1 cellular context compared by ENCODE assay signal in genomic region chr15:88638626-88639372, GRCh38.
A peak's percentile ranks its signal among the peaks of the same experiment; 100 is the strongest.
TF ChIP-seq lines count a peak whose summit lies in the region.

Gene ISG20 (plus strand): TSS chr15:88639016. CDS start chr15:88639367, 351 bp downstream.

TF ChIP-seq in HepG2, 621 proteins besides CTCF, POLR2A, EP300 and RAD21 (continued from another document and continues in another):
- TF ChIP-seq, protein P1, sequence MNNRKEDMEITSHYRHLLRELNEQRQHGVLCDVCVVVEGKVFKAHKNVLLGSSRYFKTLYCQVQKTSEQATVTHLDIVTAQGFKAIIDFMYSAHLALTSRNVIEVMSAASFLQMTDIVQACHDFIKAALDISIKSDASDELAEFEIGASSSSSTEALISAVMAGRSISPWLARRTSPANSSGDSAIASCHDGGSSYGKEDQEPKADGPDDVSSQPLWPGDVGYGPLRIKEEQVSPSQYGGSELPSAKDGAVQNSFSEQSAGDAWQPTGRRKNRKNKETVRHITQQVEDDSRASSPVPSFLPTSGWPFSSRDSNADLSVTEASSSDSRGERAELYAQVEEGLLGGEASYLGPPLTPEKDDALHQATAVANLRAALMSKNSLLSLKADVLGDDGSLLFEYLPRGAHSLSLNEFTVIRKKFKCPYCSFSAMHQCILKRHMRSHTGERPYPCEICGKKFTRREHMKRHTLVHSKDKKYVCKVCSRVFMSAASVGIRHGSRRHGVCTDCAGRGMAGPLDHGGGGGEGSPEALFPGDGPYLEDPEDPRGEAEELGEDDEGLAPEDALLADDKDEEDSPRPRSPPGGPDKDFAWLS (CRISPR knock-in tag; IDR thresholded peaks at IDR 0.05; ENCODE audit: borderline replicate concordance), result no peak
- no peak for TF ChIP-seq MLLT10 (CRISPR knock-in tag; IDR thresholded peaks at IDR 0.05)
- TF ChIP-seq, protein P2, sequence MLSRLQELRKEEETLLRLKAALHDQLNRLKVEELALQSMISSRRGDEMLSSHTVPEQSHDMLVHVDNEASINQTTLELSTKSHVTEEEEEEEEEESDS (CRISPR knock-in tag; IDR thresholded peaks at IDR 0.05; ENCODE audit: borderline replicate concordance), result no peak
- no peak for TF ChIP-seq RFXANK (CRISPR knock-in tag; IDR thresholded peaks at IDR 0.05)
- TF ChIP-seq RFX3 (CRISPR knock-in tag; IDR thresholded peaks at IDR 0.05), result no peak
- no peak for TF ChIP-seq EHMT2 (IDR thresholded peaks at IDR 0.05; ENCODE audit: borderline replicate concordance, low read depth, low read length)
- no peak for TF ChIP-seq HNRNPH1 (optimal IDR thresholded peaks at IDR 0.05; ENCODE audit: low read depth, low read length)
- TF ChIP-seq PCBP1 (IDR thresholded peaks at IDR 0.05; ENCODE audit: borderline replicate concordance, low read depth, low read length), result peak; percentile 66; the same call in 1 of the 2 replicates
- TF ChIP-seq ZNF101 (CRISPR knock-in tag; IDR thresholded peaks at IDR 0.05; ENCODE audit: borderline replicate concordance, low read depth), result no peak
- TF ChIP-seq RFXAP (CRISPR knock-in tag; IDR thresholded peaks at IDR 0.05; ENCODE audit: borderline replicate concordance), result peak; percentile 64; the same call in 1 of the 2 replicates
- no peak for TF ChIP-seq ZEB1 (IDR thresholded peaks at IDR 0.05; ENCODE audit: insufficient replicate concordance, low read depth)
- TF ChIP-seq ATF6 (CRISPR knock-in tag; conservative IDR thresholded peaks at IDR 0.05), result no peak
- TF ChIP-seq MAFG (CRISPR knock-in tag; IDR thresholded peaks at IDR 0.05), result no peak
- TF ChIP-seq U2AF1 (optimal IDR thresholded peaks at IDR 0.05; ENCODE audit: low read depth, low read length), result no peak
- TF ChIP-seq RXRA (CRISPR knock-in tag; IDR thresholded peaks at IDR 0.05), result peak; percentile 52
- TF ChIP-seq TAF15 (IDR thresholded peaks at IDR 0.05; ENCODE audit: low read depth, low read length, poor library complexity, severe bottlenecking), result peak; percentile 48
- TF ChIP-seq RBAK (CRISPR knock-in tag; IDR thresholded peaks at IDR 0.05), result no peak
- 0 out of 2 replicates have a peak, but pooled peaks have one; percentile 46 for TF ChIP-seq MTF2 (CRISPR knock-in tag; IDR thresholded peaks at IDR 0.05; ENCODE audit: borderline replicate concordance)
- TF ChIP-seq ZNF550 (CRISPR knock-in tag; IDR thresholded peaks at IDR 0.05; ENCODE audit: borderline replicate concordance), result no peak
- TF ChIP-seq, protein P3, sequence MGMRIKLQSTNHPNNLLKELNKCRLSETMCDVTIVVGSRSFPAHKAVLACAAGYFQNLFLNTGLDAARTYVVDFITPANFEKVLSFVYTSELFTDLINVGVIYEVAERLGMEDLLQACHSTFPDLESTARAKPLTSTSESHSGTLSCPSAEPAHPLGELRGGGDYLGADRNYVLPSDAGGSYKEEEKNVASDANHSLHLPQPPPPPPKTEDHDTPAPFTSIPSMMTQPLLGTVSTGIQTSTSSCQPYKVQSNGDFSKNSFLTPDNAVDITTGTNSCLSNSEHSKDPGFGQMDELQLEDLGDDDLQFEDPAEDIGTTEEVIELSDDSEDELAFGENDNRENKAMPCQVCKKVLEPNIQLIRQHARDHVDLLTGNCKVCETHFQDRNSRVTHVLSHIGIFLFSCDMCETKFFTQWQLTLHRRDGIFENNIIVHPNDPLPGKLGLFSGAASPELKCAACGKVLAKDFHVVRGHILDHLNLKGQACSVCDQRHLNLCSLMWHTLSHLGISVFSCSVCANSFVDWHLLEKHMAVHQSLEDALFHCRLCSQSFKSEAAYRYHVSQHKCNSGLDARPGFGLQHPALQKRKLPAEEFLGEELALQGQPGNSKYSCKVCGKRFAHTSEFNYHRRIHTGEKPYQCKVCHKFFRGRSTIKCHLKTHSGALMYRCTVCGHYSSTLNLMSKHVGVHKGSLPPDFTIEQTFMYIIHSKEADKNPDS (CRISPR knock-in tag; IDR thresholded peaks at IDR 0.05), result no peak; the same call in 1 of the 2 replicates
- TF ChIP-seq HMG20A (CRISPR knock-in tag; IDR thresholded peaks at IDR 0.05; ENCODE audit: borderline replicate concordance), result no peak; the same call in 1 of the 2 replicates
- TF ChIP-seq ZNF569 (CRISPR knock-in tag; IDR thresholded peaks at IDR 0.05; ENCODE audit: borderline replicate concordance), result no peak
- TF ChIP-seq, protein P4, sequence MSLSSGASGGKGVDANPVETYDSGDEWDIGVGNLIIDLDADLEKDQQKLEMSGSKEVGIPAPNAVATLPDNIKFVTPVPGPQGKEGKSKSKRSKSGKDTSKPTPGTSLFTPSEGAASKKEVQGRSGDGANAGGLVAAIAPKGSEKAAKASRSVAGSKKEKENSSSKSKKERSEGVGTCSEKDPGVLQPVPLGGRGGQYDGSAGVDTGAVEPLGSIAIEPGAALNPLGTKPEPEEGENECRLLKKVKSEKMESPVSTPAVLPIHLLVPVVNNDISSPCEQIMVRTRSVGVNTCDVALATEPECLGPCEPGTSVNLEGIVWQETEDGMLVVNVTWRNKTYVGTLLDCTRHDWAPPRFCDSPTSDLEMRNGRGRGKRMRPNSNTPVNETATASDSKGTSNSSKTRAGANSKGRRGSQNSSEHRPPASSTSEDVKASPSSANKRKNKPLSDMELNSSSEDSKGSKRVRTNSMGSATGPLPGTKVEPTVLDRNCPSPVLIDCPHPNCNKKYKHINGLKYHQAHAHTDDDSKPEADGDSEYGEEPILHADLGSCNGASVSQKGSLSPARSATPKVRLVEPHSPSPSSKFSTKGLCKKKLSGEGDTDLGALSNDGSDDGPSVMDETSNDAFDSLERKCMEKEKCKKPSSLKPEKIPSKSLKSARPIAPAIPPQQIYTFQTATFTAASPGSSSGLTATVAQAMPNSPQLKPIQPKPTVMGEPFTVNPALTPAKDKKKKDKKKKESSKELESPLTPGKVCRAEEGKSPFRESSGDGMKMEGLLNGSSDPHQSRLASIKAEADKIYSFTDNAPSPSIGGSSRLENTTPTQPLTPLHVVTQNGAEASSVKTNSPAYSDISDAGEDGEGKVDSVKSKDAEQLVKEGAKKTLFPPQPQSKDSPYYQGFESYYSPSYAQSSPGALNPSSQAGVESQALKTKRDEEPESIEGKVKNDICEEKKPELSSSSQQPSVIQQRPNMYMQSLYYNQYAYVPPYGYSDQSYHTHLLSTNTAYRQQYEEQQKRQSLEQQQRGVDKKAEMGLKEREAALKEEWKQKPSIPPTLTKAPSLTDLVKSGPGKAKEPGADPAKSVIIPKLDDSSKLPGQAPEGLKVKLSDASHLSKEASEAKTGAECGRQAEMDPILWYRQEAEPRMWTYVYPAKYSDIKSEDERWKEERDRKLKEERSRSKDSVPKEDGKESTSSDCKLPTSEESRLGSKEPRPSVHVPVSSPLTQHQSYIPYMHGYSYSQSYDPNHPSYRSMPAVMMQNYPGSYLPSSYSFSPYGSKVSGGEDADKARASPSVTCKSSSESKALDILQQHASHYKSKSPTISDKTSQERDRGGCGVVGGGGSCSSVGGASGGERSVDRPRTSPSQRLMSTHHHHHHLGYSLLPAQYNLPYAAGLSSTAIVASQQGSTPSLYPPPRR (CRISPR knock-in tag; IDR thresholded peaks at IDR 0.05; ENCODE audit: borderline replicate concordance), result peak; percentile 80
- 0 out of 2 replicates have a peak, but pooled peaks have one; percentile 38 for TF ChIP-seq MYNN (CRISPR knock-in tag; IDR thresholded peaks at IDR 0.05; ENCODE audit: low read depth)
- peak; percentile 86 for TF ChIP-seq FOXA3 (CRISPR knock-in tag; IDR thresholded peaks at IDR 0.05)
- TF ChIP-seq SMARCE1 (IDR thresholded peaks at IDR 0.05; ENCODE audit: borderline replicate concordance), result no peak
- TF ChIP-seq NR3C1 (CRISPR knock-in tag; IDR thresholded peaks at IDR 0.05), result no peak
- TF ChIP-seq YY1 (IDR thresholded peaks at IDR 0.05; ENCODE audit: insufficient read depth, insufficient replicate concordance, low read depth, low read length), result peak; percentile 60
- no peak for TF ChIP-seq ZNF773 (CRISPR knock-in tag; IDR thresholded peaks at IDR 0.05; ENCODE audit: borderline replicate concordance)
- TF ChIP-seq KDM4B (CRISPR knock-in tag; IDR thresholded peaks at IDR 0.05), result peak; percentile 70; the same call in 1 of the 2 replicates
- TF ChIP-seq ZSCAN5A (CRISPR knock-in tag; IDR thresholded peaks at IDR 0.05; ENCODE audit: borderline replicate concordance), result no peak
- TF ChIP-seq, protein P5, sequence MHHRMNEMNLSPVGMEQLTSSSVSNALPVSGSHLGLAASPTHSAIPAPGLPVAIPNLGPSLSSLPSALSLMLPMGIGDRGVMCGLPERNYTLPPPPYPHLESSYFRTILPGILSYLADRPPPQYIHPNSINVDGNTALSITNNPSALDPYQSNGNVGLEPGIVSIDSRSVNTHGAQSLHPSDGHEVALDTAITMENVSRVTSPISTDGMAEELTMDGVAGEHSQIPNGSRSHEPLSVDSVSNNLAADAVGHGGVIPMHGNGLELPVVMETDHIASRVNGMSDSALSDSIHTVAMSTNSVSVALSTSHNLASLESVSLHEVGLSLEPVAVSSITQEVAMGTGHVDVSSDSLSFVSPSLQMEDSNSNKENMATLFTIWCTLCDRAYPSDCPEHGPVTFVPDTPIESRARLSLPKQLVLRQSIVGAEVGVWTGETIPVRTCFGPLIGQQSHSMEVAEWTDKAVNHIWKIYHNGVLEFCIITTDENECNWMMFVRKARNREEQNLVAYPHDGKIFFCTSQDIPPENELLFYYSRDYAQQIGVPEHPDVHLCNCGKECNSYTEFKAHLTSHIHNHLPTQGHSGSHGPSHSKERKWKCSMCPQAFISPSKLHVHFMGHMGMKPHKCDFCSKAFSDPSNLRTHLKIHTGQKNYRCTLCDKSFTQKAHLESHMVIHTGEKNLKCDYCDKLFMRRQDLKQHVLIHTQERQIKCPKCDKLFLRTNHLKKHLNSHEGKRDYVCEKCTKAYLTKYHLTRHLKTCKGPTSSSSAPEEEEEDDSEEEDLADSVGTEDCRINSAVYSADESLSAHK (CRISPR knock-in tag; IDR thresholded peaks at IDR 0.05; ENCODE audit: borderline replicate concordance), result no peak
- no peak for TF ChIP-seq ZNF251 (CRISPR knock-in tag; IDR thresholded peaks at IDR 0.05)
- peak; percentile 93 for TF ChIP-seq JUN (CRISPR knock-in tag; IDR thresholded peaks at IDR 0.05)
- no peak for TF ChIP-seq SOX6 (IDR thresholded peaks at IDR 0.05)
- peak; percentile 81; the same call in 1 of the 2 replicates for TF ChIP-seq SOX6 (CRISPR knock-in tag; IDR thresholded peaks at IDR 0.05)
- no peak for TF ChIP-seq ARHGAP35 (CRISPR knock-in tag; IDR thresholded peaks at IDR 0.05; ENCODE audit: borderline replicate concordance)
- TF ChIP-seq FOSL2 (CRISPR knock-in tag; IDR thresholded peaks at IDR 0.05), result peak; percentile 99
- peak; percentile 85 for TF ChIP-seq ZFX (CRISPR knock-in tag; IDR thresholded peaks at IDR 0.05; ENCODE audit: low read depth)
- TF ChIP-seq SAP130 (CRISPR knock-in tag; IDR thresholded peaks at IDR 0.05; ENCODE audit: low read depth), result peak; percentile 98
- no peak for TF ChIP-seq HHEX (CRISPR knock-in tag; IDR thresholded peaks at IDR 0.05)
- TF ChIP-seq MED13 (CRISPR knock-in tag; IDR thresholded peaks at IDR 0.05), result no peak
- TF ChIP-seq, protein P6, sequence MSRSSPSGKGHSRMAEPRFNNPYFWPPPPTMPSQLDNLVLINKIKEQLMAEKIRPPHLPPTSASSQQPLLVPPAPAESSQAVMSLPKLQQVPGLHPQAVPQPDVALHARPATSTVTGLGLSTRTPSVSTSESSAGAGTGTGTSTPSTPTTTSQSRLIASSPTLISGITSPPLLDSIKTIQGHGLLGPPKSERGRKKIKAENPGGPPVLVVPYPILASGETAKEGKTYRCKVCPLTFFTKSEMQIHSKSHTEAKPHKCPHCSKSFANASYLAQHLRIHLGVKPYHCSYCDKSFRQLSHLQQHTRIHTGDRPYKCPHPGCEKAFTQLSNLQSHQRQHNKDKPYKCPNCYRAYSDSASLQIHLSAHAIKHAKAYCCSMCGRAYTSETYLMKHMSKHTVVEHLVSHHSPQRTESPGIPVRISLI (CRISPR knock-in tag; IDR thresholded peaks at IDR 0.05; ENCODE audit: borderline replicate concordance), result peak; percentile 28; the same call in 1 of the 2 replicates
- TF ChIP-seq, protein P7, sequence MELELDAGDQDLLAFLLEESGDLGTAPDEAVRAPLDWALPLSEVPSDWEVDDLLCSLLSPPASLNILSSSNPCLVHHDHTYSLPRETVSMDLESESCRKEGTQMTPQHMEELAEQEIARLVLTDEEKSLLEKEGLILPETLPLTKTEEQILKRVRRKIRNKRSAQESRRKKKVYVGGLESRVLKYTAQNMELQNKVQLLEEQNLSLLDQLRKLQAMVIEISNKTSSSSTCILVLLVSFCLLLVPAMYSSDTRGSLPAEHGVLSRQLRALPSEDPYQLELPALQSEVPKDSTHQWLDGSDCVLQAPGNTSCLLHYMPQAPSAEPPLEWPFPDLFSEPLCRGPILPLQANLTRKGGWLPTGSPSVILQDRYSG (CRISPR knock-in tag; IDR thresholded peaks at IDR 0.05), result no peak
- no peak; the same call in 1 of the 2 replicates for TF ChIP-seq ZNF546 (CRISPR knock-in tag; conservative IDR thresholded peaks at IDR 0.05)
- TF ChIP-seq CSRNP1 (CRISPR knock-in tag; IDR thresholded peaks at IDR 0.05), result peak; percentile 31; the same call in 1 of the 2 replicates
- no peak for TF ChIP-seq TCF7L2 (IDR thresholded peaks at IDR 0.05; ENCODE audit: low read depth, low read length)
